8 cellular contexts compared by ENCODE assay signal in the genomic region with DNA sequence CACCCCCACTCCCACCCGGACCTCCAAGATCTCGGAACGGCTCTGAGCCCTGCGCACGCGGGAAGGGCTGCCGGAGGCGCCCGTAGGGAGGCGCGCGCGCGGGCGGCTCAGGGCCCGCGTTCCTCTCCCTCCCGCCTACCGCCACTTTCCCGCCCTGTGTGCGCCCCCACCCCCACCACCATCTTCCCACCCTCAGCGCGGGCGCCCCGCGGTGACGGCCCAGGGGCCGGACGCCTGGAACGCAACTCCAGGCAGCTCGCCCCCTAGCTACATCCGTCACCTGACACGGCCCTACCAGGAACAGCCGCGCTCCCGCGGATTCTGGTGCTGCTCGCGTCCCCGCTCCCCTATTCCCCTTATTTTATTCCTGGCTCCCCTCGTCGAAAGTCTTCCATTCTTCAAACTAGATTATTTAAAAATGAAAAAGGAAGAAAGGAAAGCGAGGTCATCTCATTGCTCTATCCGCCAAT. TPM values are rescaled to one million over a fixed set of nuclear protein-coding genes. Genes with fewer than 3 reads are reported as not detected.
DNase-seq lines count a peak whose midpoint lies in the region; ATAC-seq and TF ChIP-seq lines count a peak whose summit lies in the region.

A gene (plus strand): TSS at position 266 of the 470 bp plus-strand sequence.

- H3K9me3 Mint-ChIP-seq in WTC11 = no peaks in the 10 kb centered on the region

- POLR2A ChIA-PET in WTC11 (lab: Charles Lee) = interaction anchor here (1.4 kb wide), 1 partner anchor 9 kb away, joined by 5 read pairs; no protein-coding TSS in a partner anchor

- no peak within 1 kb of the TSS for H3K27ac Mint-ChIP-seq in WTC11

- H3K4me1 ChIP-seq in muscle layer of colon (ENCODE audit: insufficient read depth, low read length) (peaks cover 12% of the 10 kb centered on the region), vagina (peaks cover 11% of the 10 kb centered on the region)

- intact Hi-C loops in vagina (cut with DNase I) = no loop called here

- H3K36me3 ChIP-seq in muscle layer of colon (ENCODE audit: insufficient read depth, low read length) = no peaks in the 10 kb centered on the region
- H3K36me3 ChIP-seq in vagina = no peaks in the 10 kb centered on the region

- H3K36me3 Mint-ChIP-seq in WTC11 = no peaks in the 10 kb centered on the region

- TF ChIP-seq CTCF in AG09319 (IDR thresholded peaks at IDR 0.05; ENCODE audit: low read depth, low read length) = peak; percentile 14
- no peak for TF ChIP-seq CTCF in WTC11 (IDR thresholded peaks at IDR 0.05)
- no peak for TF ChIP-seq CTCF in epithelial cell of proximal tubule (conservative IDR thresholded peaks at IDR 0.05; ENCODE audit: low read depth, low read length)
- TF ChIP-seq CTCF in vagina (IDR thresholded peaks at IDR 0.05) = no peak

- DNase-seq in AG09319 (ENCODE audit: extremely low read depth, low read depth) = no peak
- DNase-seq in NCI-H2029 treated with DMSO at 0.1 percent for 48 hours (lab: John Stamatoyannopoulos, UW) = peak; percentile 65
- DNase-seq in WTC11 (ENCODE audit: low spot score) = peak; percentile 44
- no peak for DNase-seq in epithelial cell of proximal tubule (ENCODE audit: low read depth)
- DNase-seq in vagina (ENCODE audit: extremely low spot score in 2 of 2) = no peak

- H3K4me3 ChIP-seq in epithelial cell of proximal tubule (ENCODE audit: low read depth, low read length) (peak within 1 kb of the TSS; percentile 76), muscle layer of colon (ENCODE audit: low read depth in 1 of 2, low read length in 2 of 2) (peak within 1 kb of the TSS; percentile 84 to 86), vagina (peak within 1 kb of the TSS; percentile 72 to 84)

- CTCF ChIA-PET in WTC11 (lab: Charles Lee) = interaction anchor here (0.6 to 4.3 kb wide), 9 partner anchors 8 to 250 kb away, joined by 3 to 42 read pairs (median 4); a partner anchor contains a TSS

- H3K4me3 Mint-ChIP-seq in WTC11 = peak within 1 kb of the TSS; percentile 63

- H3K27me3 ChIP-seq in muscle layer of colon (ENCODE audit: control insufficient read depth in 1 of 2, insufficient read depth in 2 of 2, low read length in 2 of 2) (peaks cover 22 to 44% of the 10 kb centered on the region in 2 donors), vagina (no peaks in the 10 kb centered on the region)

- H3K4me1 Mint-ChIP-seq in WTC11 = peaks cover 45% of the 10 kb centered on the region

- H3K9me3 ChIP-seq in muscle layer of colon (ENCODE audit: low read length) (no peaks in the 10 kb centered on the region), vagina (no peaks in the 10 kb centered on the region)

- peak within 1 kb of the TSS; percentile 13 for H3K9ac ChIP-seq in muscle layer of colon (ENCODE audit: low read length)

- TF ChIP-seq POLR2A in vagina (IDR thresholded peaks at IDR 0.05) = no peak

- peaks cover 94% of the 10 kb centered on the region for H3K27me3 Mint-ChIP-seq in WTC11 (ENCODE audit: low read depth)

- ATAC-seq in GM18519 (IDR thresholded peaks at IDR 0.05; ENCODE audit: low FRiP score, unreplicated experiment) = peak; percentile 20
- peak; percentile 37 for ATAC-seq in HG02973 (IDR thresholded peaks at IDR 0.05; ENCODE audit: unreplicated experiment)
- ATAC-seq in WTC11 = peak; percentile 7; the same call in 1 of the 2 replicates

- H3K27ac ChIP-seq in muscle layer of colon (ENCODE audit: low read depth, low read length) = peak within 1 kb of the TSS; percentile 29
- H3K27ac ChIP-seq in vagina = peak within 1 kb of the TSS; percentile 79

TF ChIP-seq in WTC11, 78 proteins besides CTCF, POLR2A, EP300 and RAD21:
- TF ChIP-seq, protein P1, sequence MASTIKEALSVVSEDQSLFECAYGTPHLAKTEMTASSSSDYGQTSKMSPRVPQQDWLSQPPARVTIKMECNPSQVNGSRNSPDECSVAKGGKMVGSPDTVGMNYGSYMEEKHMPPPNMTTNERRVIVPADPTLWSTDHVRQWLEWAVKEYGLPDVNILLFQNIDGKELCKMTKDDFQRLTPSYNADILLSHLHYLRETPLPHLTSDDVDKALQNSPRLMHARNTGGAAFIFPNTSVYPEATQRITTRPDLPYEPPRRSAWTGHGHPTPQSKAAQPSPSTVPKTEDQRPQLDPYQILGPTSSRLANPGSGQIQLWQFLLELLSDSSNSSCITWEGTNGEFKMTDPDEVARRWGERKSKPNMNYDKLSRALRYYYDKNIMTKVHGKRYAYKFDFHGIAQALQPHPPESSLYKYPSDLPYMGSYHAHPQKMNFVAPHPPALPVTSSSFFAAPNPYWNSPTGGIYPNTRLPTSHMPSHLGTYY (CRISPR knock-in tag; IDR thresholded peaks at IDR 0.05) = no peak
- TF ChIP-seq ZNF423 (CRISPR knock-in tag; IDR thresholded peaks at IDR 0.05) = peak; percentile 82

RNA-seq across cellular contexts. Expression of the gene that starts here (rescaled TPM):
- total RNA-seq in WTC11 (2021) = 0.21 to 0.24 TPM in 2 of 3 replicates, not detected in the other
- 0.87 TPM in 1 of 2 replicates, not detected in the other for total RNA-seq in epithelial cell of proximal tubule
- total RNA-seq in vagina = 5.9 TPM

Comparison
In these comparisons a context has a peak if more than half of its experiments do, and no peak if none do; other contexts are left out.
1. Peak in DNase-seq and ATAC-seq in WTC11; RNA of the gene not detected or under 1 TPM.